Comparison of ENCODE assay signal across 1 cellular context in genomic region chr16:66561381-66562080, GRCh38.
TF ChIP-seq lines count a peak whose summit lies in the region.

No MANE protein-coding gene starts in this region.

TF ChIP-seq in GM12878, 131 proteins besides CTCF, POLR2A, EP300 and RAD21:
- TF ChIP-seq CREB1 (IDR thresholded peaks at IDR 0.05; ENCODE audit: low read depth) (0 out of 2 replicates have a peak, but pooled peaks have one; percentile 11), SIN3A (IDR thresholded peaks at IDR 0.05; ENCODE audit: low read depth, low read length) (no peak), RUNX3 (IDR thresholded peaks at IDR 0.05; ENCODE audit: low read length) (peak; percentile 43; the same call in 1 of the 2 replicates)
